Comparison of ENCODE assay signal across 12 cellular contexts in genomic region chrX:107206697-107207065, GRCh38. TPM values are rescaled to one million over a fixed set of nuclear protein-coding genes. Genes with fewer than 3 reads are reported as not detected.
A peak's percentile ranks its signal among the peaks of the same experiment; 100 is the strongest.
DNase-seq lines count a peak whose midpoint lies in the region; ATAC-seq and TF ChIP-seq lines count a peak whose summit lies in the region.
"Had no signal": no experiment of that assay in that cellular context is flagged by ENCODE, and none has a peak within 500 bp of the region (broad histone marks: within the 10 kb centered on the region; RNA-seq: fewer than 3 reads in every experiment).

No MANE protein-coding gene starts in this region.

- intact Hi-C loops in PC-9 (cut with micrococcal nuclease; ENCODE audit: unreplicated experiment) (loop anchor here (2.0 to 5.0 kb wide), 2 partner anchors 89 to 206 kb away; partner anchors contain the start of genes MORC4 and RBM41), psoas muscle (cut with DNase I) (no loop called here)

- peak overlapping the region; percentile 89 for H3K4me2 ChIP-seq in PC-9

- no peaks in the 10 kb centered on the region for H3K9me2 ChIP-seq in PC-9 (ENCODE audit: insufficient read depth)

- H3K27me3 ChIP-seq in PC-9 (ENCODE audit: insufficient read depth, low read depth) = no peaks in the 10 kb centered on the region
- no peaks in the 10 kb centered on the region for H3K27me3 ChIP-seq in endodermal cell (ENCODE audit: control insufficient read depth, insufficient read depth, low read length, poor library complexity, severe bottlenecking)
- H3K27me3 ChIP-seq in psoas muscle (ENCODE audit: insufficient read depth in 3 of 3, low read length in 2 of 3) = peaks cover 0 to 18% (median 3%) of the 10 kb centered on the region in 3 donors
- H3K27me3 ChIP-seq: adrenal gland, upper lobe of left lung had no signal

- H3F3A ChIP-seq in PC-9 (ENCODE audit: insufficient read depth, low read depth) = peaks cover 10% of the 10 kb centered on the region

- no peaks in the 10 kb centered on the region for H3K9me3 ChIP-seq in PC-9 (ENCODE audit: insufficient read depth, low read depth)
- no peaks in the 10 kb centered on the region for H3K9me3 ChIP-seq in endodermal cell (ENCODE audit: control insufficient read depth, low read length)
- H3K9me3 ChIP-seq in psoas muscle = peaks cover 7% of the 10 kb centered on the region
- H3K9me3 ChIP-seq: adrenal gland, upper lobe of left lung had no signal

- H3K4me3 Mint-ChIP-seq in activated T-cell treated with anti-CD3 and anti-CD28 coated beads, Interleukin-2, amount 50 U/mL, for 4 hours = peak overlapping the region; percentile 87
- peak overlapping the region; percentile 82 for H3K4me3 Mint-ChIP-seq in endodermal cell

- no peak overlapping the region for H3K27ac Mint-ChIP-seq in endodermal cell

- H3K4me1 ChIP-seq in PC-9 (replicated peaks; ENCODE audit: insufficient read depth) = peaks cover 13% of the 10 kb centered on the region; the same call in 1 of the 2 replicates
- H3K4me1 ChIP-seq in endodermal cell (ENCODE audit: control insufficient read depth, insufficient read depth, low read length) = no peaks in the 10 kb centered on the region
- no peaks in the 10 kb centered on the region for H3K4me1 ChIP-seq in psoas muscle
- H3K4me1 ChIP-seq: adrenal gland had no signal

- H2AFZ ChIP-seq in PC-9 = peak overlapping the region; percentile 99; the same call in 1 of the 2 replicates

- H3K27ac ChIP-seq in PC-9 (no peak overlapping the region), endodermal cell (ENCODE audit: low read depth, low read length) (no peak overlapping the region), psoas muscle (no peak overlapping the region)
- H3K27ac ChIP-seq: upper lobe of left lung, WERI-Rb-1 had no signal

- H3K36me3 ChIP-seq in PC-9 (ENCODE audit: low read depth) (no peaks in the 10 kb centered on the region), endodermal cell (ENCODE audit: control insufficient read depth, insufficient read depth, low read length) (no peaks in the 10 kb centered on the region), psoas muscle (ENCODE audit: insufficient read depth in 1 of 2, low read depth in 1 of 2) (no peaks in the 10 kb centered on the region)
- H3K36me3 ChIP-seq: adrenal gland, upper lobe of left lung, WERI-Rb-1 had no signal

- H3K27me3 Mint-ChIP-seq in activated T-cell treated with anti-CD3 and anti-CD28 coated beads, Interleukin-2, amount 50 U/mL, for 4 hours (ENCODE audit: low read depth) = no peaks in the 10 kb centered on the region
- no peaks in the 10 kb centered on the region for H3K27me3 Mint-ChIP-seq in endodermal cell (ENCODE audit: insufficient read depth)

- no peaks in the 10 kb centered on the region for H4K20me1 ChIP-seq in PC-9 (ENCODE audit: insufficient read depth)

- peaks cover 25% of the 10 kb centered on the region for H3K79me2 ChIP-seq in PC-9 (ENCODE audit: low read depth)

- H3K9me3 Mint-ChIP-seq in activated T-cell treated with anti-CD3 and anti-CD28 coated beads, Interleukin-2, amount 50 U/mL, for 4 hours = no peaks in the 10 kb centered on the region
- peaks cover 23% of the 10 kb centered on the region for H3K9me3 Mint-ChIP-seq in endodermal cell

- no peaks in the 10 kb centered on the region for H3K36me3 Mint-ChIP-seq in activated T-cell treated with anti-CD3 and anti-CD28 coated beads, Interleukin-2, amount 50 U/mL, for 4 hours (ENCODE audit: insufficient read depth)
- H3K36me3 Mint-ChIP-seq in endodermal cell (ENCODE audit: low read depth) = no peaks in the 10 kb centered on the region

- H3K4me3 ChIP-seq in PC-9 (peak overlapping the region; percentile 74; the same call in 1 of the 2 replicates), endodermal cell (ENCODE audit: low read length) (peak overlapping the region; percentile 83), psoas muscle (peak overlapping the region; percentile 59)

- WGBS in endodermal cell (ENCODE audit: insufficient coverage in 1 of 2, insufficient read length in 1 of 2), 2 experiments = 61% methylated on average over 8 of the region's 9 CpGs; no CpG with 5 or more reads in 1 of the 2 experiments
- WGBS in psoas muscle, 3 donors = 47 to 54% (median 50%) methylated on average over 9 of the region's 9 CpGs

- DNase-seq in activated T-cell treated with anti-CD3 and anti-CD28 coated beads, Interleukin-2, amount 50 U/mL, for 4 hours = no peak
- no peak for DNase-seq in activated T-cell treated with anti-CD3 and anti-CD28 coated beads for 4 hours
- no peak for DNase-seq in PC-9
- DNase-seq in endodermal cell = no peak
- no peak for DNase-seq in psoas muscle
- DNase-seq in ureter (ENCODE audit: low spot score) = no peak

- CTCF ChIA-PET in PC-9 (lab: Charles Lee) = no interaction called here

- H3K9ac ChIP-seq in endodermal cell (ENCODE audit: extremely low read depth, low read length, poor library complexity, severe bottlenecking) = no peak overlapping the region

- TF ChIP-seq CTCF in PC-9 (conservative IDR thresholded peaks at IDR 0.05) = no peak
- TF ChIP-seq CTCF in endodermal cell (conservative IDR thresholded peaks at IDR 0.05) = no peak
- no peak for TF ChIP-seq CTCF in psoas muscle (IDR thresholded peaks at IDR 0.05)

- POLR2A ChIA-PET in PC-9 (lab: Charles Lee; ENCODE audit: unreplicated experiment) = no interaction called here

- no TSS peak for BruUV-seq in PC-9 (replicated peaks; lab: Mats Ljungman, UMichigan)

- H3K4me1 Mint-ChIP-seq in activated T-cell treated with anti-CD3 and anti-CD28 coated beads, Interleukin-2, amount 50 U/mL, for 4 hours (ENCODE audit: low read depth) = peaks cover 6% of the 10 kb centered on the region
- H3K4me1 Mint-ChIP-seq in endodermal cell = peaks cover 4% of the 10 kb centered on the region

- no peak for ATAC-seq in activated T-cell treated with anti-CD3 and anti-CD28 coated beads, Interleukin-2, amount 50 U/mL, for 4 hours
- no peak for ATAC-seq in psoas muscle
- no peak for ATAC-seq in GM21515 (IDR thresholded peaks at IDR 0.05; ENCODE audit: unreplicated experiment)
- ATAC-seq in HG03139 (IDR thresholded peaks at IDR 0.05; ENCODE audit: unreplicated experiment) = no peak

RNA-seq across cellular contexts. Expression of gene DNAAF6, which starts 0.3 kb away (rescaled TPM):
- total RNA-seq in activated T-cell treated with anti-CD3 and anti-CD28 coated beads, Interleukin-2, amount 50 U/mL, for 4 hours = not detected
- total RNA-seq in PC-9 (2021) = not detected in 2 replicates
- total RNA-seq in endodermal cell = not detected
- not detected for polyA plus RNA-seq in endodermal cell (2013, experiment 1 of 2)
- not detected for polyA plus RNA-seq in endodermal cell (2013, experiment 2 of 2)
- total RNA-seq in psoas muscle = not detected
- polyA plus RNA-seq in psoas muscle = not detected
- not detected for total RNA-seq in ureter
- total RNA-seq: adrenal gland, posterior vena cava had no signal
- polyA plus RNA-seq: adrenal gland had no signal

RNA-seq across cellular contexts. Expression of gene NUP62CL, which starts 0.4 kb away (rescaled TPM):
- under 1 TPM; 0.43 to 0.73 (median 0.55) TPM for total RNA-seq in activated T-cell treated with anti-CD3 and anti-CD28 coated beads, Interleukin-2, amount 50 U/mL, for 4 hours
- total RNA-seq in PC-9 (2021) (20.2 and 20.9 TPM in 2 replicates), endodermal cell (10 to 100 TPM in 1 of 2 donors, 1 to 10 TPM in 1; 6.4 to 12.5 TPM), psoas muscle (under 1 TPM in 1 of 4 donors, not detected in 3; 0.34 TPM), ureter (2.7 TPM)
- 13.2 TPM for polyA plus RNA-seq in endodermal cell (2013, experiment 1 of 2)
- polyA plus RNA-seq in endodermal cell (2013, experiment 2 of 2) = 8.7 TPM
- under 1 TPM in 2 of 3 donors, not detected in 1; 0.08 to 0.18 TPM for polyA plus RNA-seq in psoas muscle
